ENCODE assay signal across 8 cellular contexts in the genomic region with DNA sequence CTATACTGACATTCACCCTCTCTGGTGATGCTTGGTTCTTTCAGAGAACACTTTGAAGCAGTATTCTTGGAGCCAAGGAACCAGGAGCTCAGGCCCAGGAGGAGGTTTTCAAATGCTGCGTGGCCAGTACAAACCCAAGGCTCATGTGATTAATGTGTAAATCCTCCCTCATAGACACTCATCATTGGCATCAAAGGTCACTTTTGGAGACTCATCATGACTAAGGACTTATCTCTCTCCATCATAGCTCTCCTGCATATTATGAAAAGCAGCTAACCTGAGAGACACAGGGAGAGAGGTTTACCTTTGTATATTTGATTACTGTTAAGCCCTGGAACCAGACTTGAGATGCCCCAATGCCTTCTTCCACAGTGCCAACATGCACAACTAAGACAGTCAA.
"Had no signal": no experiment of that assay in that cellular context is flagged by ENCODE, and none has a peak within 500 bp of the region (broad histone marks: within the 10 kb centered on the region; RNA-seq: fewer than 3 reads in every experiment).

No MANE protein-coding gene starts in this region.

- DNase-seq: H9, HCEC 1CT, KBM-7 had no signal

- ATAC-seq: GM23338 had no signal

- H3K4me2 ChIP-seq: GM23338, KMS-11 had no signal

- H3K27ac ChIP-seq: KMS-11 had no signal

- H3K27ac Mint-ChIP-seq: GM23338, H9 had no signal

- FAIRE-seq: H1, H54, HTR-8/SVneo had no signal

- H3K4me3 ChIP-seq: GM23338 had no signal

- H2AFZ ChIP-seq: GM23338 had no signal

- H3K9ac ChIP-seq: KMS-11 had no signal
